8 cellular contexts compared by ENCODE assay signal in genomic region chr1:26706315-26706714, GRCh38. TPM values are rescaled to one million over a fixed set of nuclear protein-coding genes. Genes with fewer than 3 reads are reported as not detected.
DNase-seq lines count a peak whose midpoint lies in the region; ATAC-seq lines count a peak whose summit lies in the region.

No MANE protein-coding gene starts in this region.

- peaks cover 51% of the 10 kb centered on the region for H3K36me3 Mint-ChIP-seq in activated CD8-positive, alpha-beta T cell treated with anti-CD3 and anti-CD28 coated beads, Interleukin-2, amount 10 ng/mL, durations not matched to agents 7 days and 5 days (ENCODE audit: low read depth)

- CTCF ChIA-PET in activated CD8-positive, alpha-beta T cell treated with anti-CD3 and anti-CD28 coated beads, Interleukin-2, amount 10 ng/mL, durations not matched to agents 7 days and 5 days (lab: Charles Lee): interaction anchor here (0.8 to 5.9 kb wide), 4 partner anchors 14 to 104 kb away, joined by 3 to 29 read pairs (median 6); no protein-coding TSS in a partner anchor

- intact Hi-C loops in left colon (cut with DNase I, micrococcal nuclease): no loop called here

- H3K4me1 Mint-ChIP-seq in activated CD8-positive, alpha-beta T cell treated with anti-CD3 and anti-CD28 coated beads, Interleukin-2, amount 10 ng/mL, durations not matched to agents 7 days and 5 days (ENCODE audit: low read depth): peaks cover 28% of the 10 kb centered on the region
- H3K4me1 Mint-ChIP-seq in stimulated activated naive CD8-positive, alpha-beta T cell treated with anti-CD3 and anti-CD28 coated beads, Interleukin-15, amount 100 ng/mL, for 72 hours: peaks cover 27% of the 10 kb centered on the region

- H3K4me3 Mint-ChIP-seq in activated CD8-positive, alpha-beta T cell treated with anti-CD3 and anti-CD28 coated beads, Interleukin-2, amount 10 ng/mL, durations not matched to agents 7 days and 5 days: peak overlapping the region; percentile 6
- H3K4me3 Mint-ChIP-seq in stimulated activated naive CD8-positive, alpha-beta T cell treated with anti-CD3 and anti-CD28 coated beads, Interleukin-15, amount 100 ng/mL, for 72 hours: peak overlapping the region; percentile 59 to 69

- H3K27me3 Mint-ChIP-seq in activated CD8-positive, alpha-beta T cell treated with anti-CD3 and anti-CD28 coated beads, Interleukin-2, amount 10 ng/mL, durations not matched to agents 7 days and 5 days (ENCODE audit: low read depth): no peaks in the 10 kb centered on the region
- no peaks in the 10 kb centered on the region for H3K27me3 Mint-ChIP-seq in stimulated activated naive CD8-positive, alpha-beta T cell treated with anti-CD3 and anti-CD28 coated beads, Interleukin-15, amount 100 ng/mL, for 72 hours

- peak; percentile 37 for DNase-seq in DMS53 (lab: John Stamatoyannopoulos, UW)
- no peak for DNase-seq in DMS53 treated with DMSO at 0.1 percent for 48 hours (lab: John Stamatoyannopoulos, UW; ENCODE audit: unreplicated experiment)
- DNase-seq in activated CD8-positive, alpha-beta T cell treated with anti-CD3 and anti-CD28 coated beads, Interleukin-2, amount 10 ng/mL, durations not matched to agents 7 days and 5 days: no peak
- peak; percentile 39 to 43 for DNase-seq in left colon
- no peak for DNase-seq in stimulated activated naive CD8-positive, alpha-beta T cell treated with anti-CD3 and anti-CD28 coated beads, Interleukin-15, amount 100 ng/mL, for 72 hours
- no peak for DNase-seq in dermis blood vessel endothelial cell
- no peak for DNase-seq in NCI-H1417 treated with DMSO at 0.1 percent for 48 hours (lab: John Stamatoyannopoulos, UW)

- ATAC-seq in activated CD8-positive, alpha-beta T cell treated with anti-CD3 and anti-CD28 coated beads, Interleukin-2, amount 10 ng/mL, durations not matched to agents 7 days and 5 days: no peak
- ATAC-seq in left colon (peak; percentile 86), HG03457 (IDR thresholded peaks at IDR 0.05; ENCODE audit: unreplicated experiment) (no peak)
- ATAC-seq in stimulated activated naive CD8-positive, alpha-beta T cell treated with anti-CD3 and anti-CD28 coated beads, Interleukin-15, amount 100 ng/mL, for 72 hours: no peak

- H3K27ac Mint-ChIP-seq in activated CD8-positive, alpha-beta T cell treated with anti-CD3 and anti-CD28 coated beads, Interleukin-2, amount 10 ng/mL, durations not matched to agents 7 days and 5 days: peak overlapping the region; percentile 27
- peak overlapping the region in 1 of 2 donors; percentile 83 for H3K27ac Mint-ChIP-seq in stimulated activated naive CD8-positive, alpha-beta T cell treated with anti-CD3 and anti-CD28 coated beads, Interleukin-15, amount 100 ng/mL, for 72 hours

- H3K9me3 Mint-ChIP-seq in activated CD8-positive, alpha-beta T cell treated with anti-CD3 and anti-CD28 coated beads, Interleukin-2, amount 10 ng/mL, durations not matched to agents 7 days and 5 days (ENCODE audit: insufficient read depth): no peaks in the 10 kb centered on the region
- no peaks in the 10 kb centered on the region for H3K9me3 Mint-ChIP-seq in stimulated activated naive CD8-positive, alpha-beta T cell treated with anti-CD3 and anti-CD28 coated beads, Interleukin-15, amount 100 ng/mL, for 72 hours

- POLR2A ChIA-PET in activated CD8-positive, alpha-beta T cell treated with anti-CD3 and anti-CD28 coated beads, Interleukin-2, amount 10 ng/mL, durations not matched to agents 7 days and 5 days (lab: Charles Lee): interaction anchor here (1.3 kb wide), 1 partner anchor 14 kb away, joined by 3 read pairs; no protein-coding TSS in a partner anchor

RNA-seq across cellular contexts. Expression of gene ARID1A, which starts 10.5 kb away (rescaled TPM):
- total RNA-seq in activated CD8-positive, alpha-beta T cell treated with anti-CD3 and anti-CD28 coated beads, Interleukin-2, amount 10 ng/mL, durations not matched to agents 7 days and 5 days: 100 to 1,000 TPM; 122 to 123 TPM
- 10 to 100 TPM; 60.2 to 61.4 TPM for total RNA-seq in left colon
- 14.5 and 28.3 TPM in 2 replicates for total RNA-seq in dermis blood vessel endothelial cell

Comparison
In these comparisons a context has a peak if more than half of its experiments do, and no peak if none do; other contexts are left out.
1. DNase-seq: peak in DMS53 (single experiment) and left colon (2 of 2); none in DMS53 treated with DMSO at 0.1 percent for 48 hours (single experiment), activated CD8-positive, alpha-beta T cell treated with anti-CD3 and anti-CD28 coated beads, Interleukin-2, amount 10 ng/mL, durations not matched to agents 7 days and 5 days (single experiment), stimulated activated naive CD8-positive, alpha-beta T cell treated with anti-CD3 and anti-CD28 coated beads, Interleukin-15, amount 100 ng/mL, for 72 hours (0 of 2), dermis blood vessel endothelial cell (single experiment) and NCI-H1417 treated with DMSO at 0.1 percent for 48 hours (single experiment).